16 cellular contexts compared by ENCODE assay signal in genomic region chr6:158795516-158795915, GRCh38. TPM values are rescaled to one million over a fixed set of nuclear protein-coding genes. Genes with fewer than 3 reads are reported as not detected.
DNase-seq lines count a peak whose midpoint lies in the region; ATAC-seq and TF ChIP-seq lines count a peak whose summit lies in the region.
"Had no signal": no experiment of that assay in that cellular context is flagged by ENCODE, and none has a peak within 500 bp of the region (broad histone marks: within the 10 kb centered on the region; RNA-seq: fewer than 3 reads in every experiment).

No MANE protein-coding gene starts in this region.

- TF ChIP-seq POLR2A in Peyer's patch (IDR thresholded peaks at IDR 0.05) = peak in 1 of 2 donors; percentile 44

- H3K9ac ChIP-seq in parathyroid adenoma = no peak overlapping the region
- H3K9ac ChIP-seq: GM23248 had no signal

- CTCF ChIA-PET in CD8-positive, alpha-beta T cell (lab: Charles Lee) = interaction anchor here (1.0 to 9.8 kb wide), 7 partner anchors 8 to 177 kb away, joined by 3 to 79 read pairs (median 4); no protein-coding TSS in a partner anchor

- peak overlapping the region; percentile 74 for H3K27ac Mint-ChIP-seq in CD8-positive, alpha-beta T cell
- peak overlapping the region; percentile 85 for H3K27ac Mint-ChIP-seq in central memory CD8-positive, alpha-beta T cell (ENCODE audit: low read depth)

- H3K4me1 Mint-ChIP-seq in CD8-positive, alpha-beta T cell (ENCODE audit: low read depth) = peaks cover 80% of the 10 kb centered on the region
- H3K4me1 Mint-ChIP-seq in central memory CD8-positive, alpha-beta T cell = peaks cover 78% of the 10 kb centered on the region

- DNase-seq in CD8-positive, alpha-beta T cell = no peak
- peak in 1 of 3 donors; percentile 71 for DNase-seq in Peyer's patch
- no peak for DNase-seq in central memory CD8-positive, alpha-beta T cell (ENCODE audit: low spot score in 2 of 2)
- no peak for DNase-seq in globus pallidus (ENCODE audit: low spot score)
- DNase-seq in NCI-H82 treated with DMSO at 0.1 percent for 48 hours (lab: John Stamatoyannopoulos, UW; ENCODE audit: unreplicated experiment) = no peak
- DNase-seq: activated naive CD4-positive, alpha-beta T cell treated with anti-CD3 and anti-CD28 coated beads, Interleukin-2, amount 50 U/mL, for 16 hours; caudate nucleus; effector CD8-positive, alpha-beta T cell; GM23248; NCI-H146; NCI-H510A; OCI-M1; stimulated activated CD4-positive, alpha-beta T cell treated with anti-CD3 and anti-CD28 coated beads, Interleukin-15, amount 100 ng/mL, for 24 hours had no signal

- H3K36me3 ChIP-seq in CD8-positive, alpha-beta T cell (ENCODE audit: insufficient read depth, low read length) = no peaks in the 10 kb centered on the region
- H3K36me3 ChIP-seq in Peyer's patch (no peaks in the 10 kb centered on the region), parathyroid adenoma (ENCODE audit: control insufficient read depth, insufficient read depth, low read length) (no peaks in the 10 kb centered on the region)

- peaks cover 52% of the 10 kb centered on the region for H3K36me3 Mint-ChIP-seq in CD8-positive, alpha-beta T cell
- H3K36me3 Mint-ChIP-seq in central memory CD8-positive, alpha-beta T cell (ENCODE audit: insufficient read depth) = peaks cover 51% of the 10 kb centered on the region

- intact Hi-C loops in CD8-positive, alpha-beta T cell (cut with DNase I, micrococcal nuclease) = loop anchor here (5.0 to 10.0 kb wide), 2 partner anchors 78 to 309 kb away; no protein-coding TSS in a partner anchor

- POLR2A ChIA-PET in CD8-positive, alpha-beta T cell (lab: Charles Lee) = interaction anchor here (0.6 to 2.5 kb wide), 5 partner anchors 13 to 74 kb away, joined by 3 to 9 read pairs (median 3); partner anchors contain the start of gene EZR

- no peak for ATAC-seq in CD8-positive, alpha-beta T cell
- ATAC-seq in central memory CD8-positive, alpha-beta T cell (replicated peaks; ENCODE audit: extremely low read depth, poor library complexity, severe bottlenecking) = no peak
- ATAC-seq in GM18858 (IDR thresholded peaks at IDR 0.05; ENCODE audit: unreplicated experiment) (no peak), HG03342 (IDR thresholded peaks at IDR 0.05; ENCODE audit: unreplicated experiment) (no peak)

- H3K27me3 ChIP-seq in CD8-positive, alpha-beta T cell (ENCODE audit: insufficient read depth, low read length) = no peaks in the 10 kb centered on the region
- no peaks in the 10 kb centered on the region for H3K27me3 ChIP-seq in Peyer's patch
- H3K27me3 ChIP-seq in parathyroid adenoma (ENCODE audit: control insufficient read depth, insufficient read depth, low read length) = no peaks in the 10 kb centered on the region

- H3K4me1 ChIP-seq in CD8-positive, alpha-beta T cell (ENCODE audit: insufficient read depth, low read length) = peaks cover 75% of the 10 kb centered on the region
- H3K4me1 ChIP-seq in Peyer's patch (peaks cover 11 to 78% (median 28%) of the 10 kb centered on the region in 4 donors), parathyroid adenoma (peaks cover 69% of the 10 kb centered on the region)

- H3K4me3 ChIP-seq in CD8-positive, alpha-beta T cell (ENCODE audit: low read depth, low read length) = no peak overlapping the region
- no peak overlapping the region for H3K4me3 ChIP-seq in Peyer's patch
- no peak overlapping the region for H3K4me3 ChIP-seq in parathyroid adenoma (ENCODE audit: low read depth, low read length)
- H3K4me3 ChIP-seq: GM23248 had no signal

- H3K27ac ChIP-seq in CD8-positive, alpha-beta T cell (ENCODE audit: low read depth, low read length) = no peak overlapping the region
- H3K27ac ChIP-seq in Peyer's patch (peak overlapping the region; percentile 6 to 84 (median 28)), parathyroid adenoma (peak overlapping the region; percentile 84)
- H3K27ac ChIP-seq: GM23248 had no signal

- no peak for TF ChIP-seq CTCF in CD8-positive, alpha-beta T cell (IDR thresholded peaks at IDR 0.05)
- TF ChIP-seq CTCF in Peyer's patch (IDR thresholded peaks at IDR 0.05) = no peak
- no peak for TF ChIP-seq CTCF in parathyroid adenoma (IDR thresholded peaks at IDR 0.05)

- peak overlapping the region; percentile 32 for H3K4me3 Mint-ChIP-seq in CD8-positive, alpha-beta T cell
- peak overlapping the region; percentile 60 for H3K4me3 Mint-ChIP-seq in central memory CD8-positive, alpha-beta T cell

- H3K9me3 Mint-ChIP-seq in CD8-positive, alpha-beta T cell = no peaks in the 10 kb centered on the region
- H3K9me3 Mint-ChIP-seq in central memory CD8-positive, alpha-beta T cell = no peaks in the 10 kb centered on the region

- H3K4me2 ChIP-seq in parathyroid adenoma (ENCODE audit: low read length) = peak overlapping the region; percentile 14

- H3K79me2 ChIP-seq in parathyroid adenoma = peaks cover 71% of the 10 kb centered on the region

- H3K27me3 Mint-ChIP-seq in CD8-positive, alpha-beta T cell (ENCODE audit: low read depth) = no peaks in the 10 kb centered on the region
- no peaks in the 10 kb centered on the region for H3K27me3 Mint-ChIP-seq in central memory CD8-positive, alpha-beta T cell

- H3K9me3 ChIP-seq in CD8-positive, alpha-beta T cell (ENCODE audit: low read length) = no peaks in the 10 kb centered on the region
- H3K9me3 ChIP-seq in Peyer's patch (no peaks in the 10 kb centered on the region), parathyroid adenoma (ENCODE audit: control insufficient read depth, low read length) (no peaks in the 10 kb centered on the region)

- H2AFZ ChIP-seq in parathyroid adenoma = no peak overlapping the region
- H2AFZ ChIP-seq: GM23248 had no signal

RNA-seq across cellular contexts. Expression of gene EZR, which starts 23.7 kb away (rescaled TPM):
- total RNA-seq in CD8-positive, alpha-beta T cell = 100 to 1,000 TPM; 626 to 627 TPM
- 100 to 1,000 TPM; 201 to 515 (median 470) TPM for total RNA-seq in Peyer's patch
